24 cellular contexts compared by ENCODE assay signal in genomic region chr14:77085538-77085937, GRCh38. TPM values are rescaled to one million over a fixed set of nuclear protein-coding genes. Genes with fewer than 3 reads are reported as not detected.
DNase-seq lines count a peak whose midpoint lies in the region; ATAC-seq and TF ChIP-seq lines count a peak whose summit lies in the region.
"Had no signal": no experiment of that assay in that cellular context is flagged by ENCODE, and none has a peak within 500 bp of the region (broad histone marks: within the 10 kb centered on the region; RNA-seq: fewer than 3 reads in every experiment).

No MANE protein-coding gene starts in this region.

- H3K27me3 Mint-ChIP-seq in Caco-2 (ENCODE audit: insufficient read depth, unreplicated experiment), result no peaks in the 10 kb centered on the region

- no peaks in the 10 kb centered on the region for H3K36me3 ChIP-seq in Caco-2 (ENCODE audit: control insufficient read depth, insufficient read depth, low read length)
- H3K36me3 ChIP-seq in iPS-20b (ENCODE audit: insufficient read depth, low read depth, low read length), result no peaks in the 10 kb centered on the region
- no peaks in the 10 kb centered on the region for H3K36me3 ChIP-seq in neuronal stem cell (replicated peaks in 1 of 2; ENCODE audit: control insufficient read depth in 2 of 2, insufficient read depth in 2 of 2, low read length in 2 of 2)
- H3K36me3 ChIP-seq in ovary, result no peaks in the 10 kb centered on the region
- H3K36me3 ChIP-seq: brain microvascular endothelial cell, right atrium auricular region had no signal

- H3K14ac ChIP-seq in neuronal stem cell (ENCODE audit: low read length), result no peak overlapping the region

- H2BK120ac ChIP-seq in neuronal stem cell (ENCODE audit: low read depth, low read length), result peak overlapping the region; percentile 88

- intact Hi-C loops in Caco-2 (cut with micrococcal nuclease; ENCODE audit: unreplicated experiment), result no loop called here
- intact Hi-C loops in ovary (cut with DNase I), result no loop called here

- no peak overlapping the region for H2AK5ac ChIP-seq in neuronal stem cell (ENCODE audit: low read depth, low read length)

- H4K8ac ChIP-seq in neuronal stem cell (ENCODE audit: low read depth, low read length), result no peak overlapping the region

- H3K9me3 ChIP-seq in Caco-2 (0 out of 2 replicates have a peak, but pooled peaks cover under 1% of the 10 kb centered on the region), iPS-20b (ENCODE audit: insufficient read depth, low read depth, low read length) (no peaks in the 10 kb centered on the region), neuronal stem cell (replicated peaks in 1 of 2; ENCODE audit: control insufficient read depth in 2 of 2, insufficient read depth in 1 of 2, low read depth in 1 of 2, low read length in 2 of 2) (no peaks in the 10 kb centered on the region), ovary (no peaks in the 10 kb centered on the region)

- H3K4me1 ChIP-seq in Caco-2 (peaks cover 31% of the 10 kb centered on the region), iPS-20b (ENCODE audit: insufficient read depth, low read length) (peaks cover 38% of the 10 kb centered on the region), neuronal stem cell (ENCODE audit: control insufficient read depth in 2 of 2, insufficient read depth in 1 of 2, low read depth in 1 of 2, low read length in 2 of 2) (peaks cover 35 to 38% of the 10 kb centered on the region in 2 donors), ovary (ENCODE audit: insufficient read depth) (no peaks in the 10 kb centered on the region)
- H3K4me1 ChIP-seq: right atrium auricular region had no signal

- peak overlapping the region; percentile 19 for H4K91ac ChIP-seq in neuronal stem cell (ENCODE audit: low read depth, low read length, poor library complexity)

- DNase-seq in Caco-2 (no peak), neuronal stem cell (ENCODE audit: low spot score) (peak; percentile 73), AML-193 (lab: John Stamatoyannopoulos, UW) (no peak), COLO668 (lab: John Stamatoyannopoulos, UW; ENCODE audit: unreplicated experiment) (no peak), ovary (no peak), HuH-7.5 (ENCODE audit: low spot score) (no peak)
- DNase-seq: activated CD4-positive, alpha-beta T cell treated with anti-CD3 and anti-CD28 coated beads, Interleukin-2, amount 50 U/mL, for 4 hours; activated CD8-positive, alpha-beta memory T cell treated with anti-CD3 and anti-CD28 coated beads, Interleukin-2, amount 50 U/mL, for 48 hours; activated effector memory CD4-positive, alpha-beta T cell treated with anti-CD3 and anti-CD28 coated beads, Interleukin-2, amount 50 U/mL, for 16 hours; activated naive CD8-positive, alpha-beta T cell treated with anti-CD3 and anti-CD28 coated beads, Interleukin-2, amount 50 U/mL, for 24 hours; hippocampal formation; KBM-7; midbrain; MV-4-11; NCI-H187; occipital lobe; stimulated activated CD4-positive, alpha-beta T cell treated with anti-CD3 and anti-CD28 coated beads, Interleukin-15, amount 100 ng/mL, for 24 hours had no signal

- H3K27ac ChIP-seq in iPS-20b (ENCODE audit: low read length) (no peak overlapping the region), neuronal stem cell (replicated peaks; ENCODE audit: low read length) (peak overlapping the region; percentile 98), ovary (no peak overlapping the region)
- H3K27ac ChIP-seq: brain microvascular endothelial cell, coronary artery, GM23248, right atrium auricular region had no signal

- POLR2A ChIA-PET in Caco-2 (lab: Charles Lee), result no interaction called here

- H2AFZ ChIP-seq in neuronal stem cell (ENCODE audit: low read length), result peak overlapping the region; percentile 61
- H2AFZ ChIP-seq: GM23248 had no signal

- peak overlapping the region; percentile 91 for H3K18ac ChIP-seq in neuronal stem cell (ENCODE audit: low read length)

- H3K27me3 ChIP-seq in Caco-2 (replicated peaks; ENCODE audit: control insufficient read depth, insufficient read depth, low read length), result no peaks in the 10 kb centered on the region
- no peaks in the 10 kb centered on the region for H3K27me3 ChIP-seq in iPS-20b (ENCODE audit: insufficient read depth, low read length)
- no peaks in the 10 kb centered on the region for H3K27me3 ChIP-seq in neuronal stem cell (ENCODE audit: control insufficient read depth in 3 of 3, insufficient read depth in 3 of 3, low read depth in 1 of 3, low read length in 3 of 3)
- no peaks in the 10 kb centered on the region for H3K27me3 ChIP-seq in ovary
- H3K27me3 ChIP-seq: brain microvascular endothelial cell, right atrium auricular region had no signal

- no peak for TF ChIP-seq POLR2A in ovary (IDR thresholded peaks at IDR 0.05)

- H3K36me3 Mint-ChIP-seq in Caco-2 (ENCODE audit: insufficient read depth, unreplicated experiment), result peaks cover 18% of the 10 kb centered on the region

- no peak overlapping the region for H3K23ac ChIP-seq in neuronal stem cell (ENCODE audit: low read depth, low read length, poor library complexity)

- H3K9ac ChIP-seq in iPS-20b (ENCODE audit: low read depth, low read length) (peak overlapping the region; percentile 38; the same call in 1 of the 2 replicates), neuronal stem cell (ENCODE audit: low read depth, low read length, poor library complexity) (no peak overlapping the region)
- H3K9ac ChIP-seq: GM23248 had no signal

- CTCF ChIA-PET in Caco-2 (lab: Charles Lee), result interaction anchor here (0.6 to 3.8 kb wide), 6 partner anchors 11 to 213 kb away, joined by 3 to 23 read pairs (median 5); no protein-coding TSS in a partner anchor

- peak overlapping the region; percentile 75 for H3K27ac Mint-ChIP-seq in Caco-2 (ENCODE audit: unreplicated experiment)
- H3K27ac Mint-ChIP-seq: activated naive CD8-positive, alpha-beta T cell treated with anti-CD3 and anti-CD28 coated beads, Interleukin-2, amount 50 U/mL, for 24 hours had no signal

- H2BK5ac ChIP-seq in neuronal stem cell (ENCODE audit: low read length), result peak overlapping the region; percentile 63

- no peak overlapping the region for H3K4ac ChIP-seq in neuronal stem cell (ENCODE audit: low read length)

- peak; percentile 38; the same call in 1 of the 3 replicates for ATAC-seq in SK-N-SH treated with all-trans-retinoic acid at 6 μM for 48 hours

- no peaks in the 10 kb centered on the region for H3K79me1 ChIP-seq in neuronal stem cell (ENCODE audit: low read depth, low read length)

- peak overlapping the region; percentile 77 for H2BK12ac ChIP-seq in neuronal stem cell (ENCODE audit: low read length)

- TF ChIP-seq CTCF in Caco-2 (IDR thresholded peaks at IDR 0.05; ENCODE audit: insufficient read depth in 1 of 2, low read depth in 1 of 2, low read length in 1 of 2, severe bottlenecking in 1 of 2, unreplicated experiment in 1 of 2), result no peak
- TF ChIP-seq CTCF in ovary (IDR thresholded peaks at IDR 0.05), result no peak

- H3K4me3 ChIP-seq in Caco-2 (ENCODE audit: low read depth, low read length) (no peak overlapping the region), iPS-20b (ENCODE audit: low read length) (no peak overlapping the region), neuronal stem cell (ENCODE audit: low read length in 2 of 2) (peak overlapping the region in 1 of 2 donors; percentile 45), ovary (no peak overlapping the region)
- H3K4me3 ChIP-seq: coronary artery, GM23248, right atrium auricular region had no signal

- H2BK15ac ChIP-seq in neuronal stem cell (ENCODE audit: low read length), result no peak overlapping the region

- no CpG with 5 or more reads among the region's 4 CpGs for WGBS in neuronal stem cell (ENCODE audit: extremely low coverage in 2 of 2, insufficient read length in 2 of 2, insufficient replicate concordance in 1 of 2), 2 donors
- WGBS in ovary, 3 donors, result 66 to 77% (median 72%) methylated on average over 4 of the region's 4 CpGs

- peaks cover 24% of the 10 kb centered on the region for H3K4me1 Mint-ChIP-seq in Caco-2 (ENCODE audit: low read depth, unreplicated experiment)

- H3K9me3 Mint-ChIP-seq in Caco-2 (ENCODE audit: unreplicated experiment), result peaks cover 10% of the 10 kb centered on the region

- TF ChIP-seq EP300 in ovary (IDR thresholded peaks at IDR 0.05), result no peak

- H3K4me2 ChIP-seq in neuronal stem cell (ENCODE audit: insufficient read depth, low read length, poor library complexity, severe bottlenecking), result peak overlapping the region; percentile 51

- no TSS peak for BruUV-seq in Caco-2 (replicated peaks; lab: Mats Ljungman, UMichigan)

- no peak overlapping the region for H3K4me3 Mint-ChIP-seq in Caco-2 (ENCODE audit: unreplicated experiment)
- H3K4me3 Mint-ChIP-seq: activated naive CD8-positive, alpha-beta T cell treated with anti-CD3 and anti-CD28 coated beads, Interleukin-2, amount 50 U/mL, for 24 hours had no signal

TF ChIP-seq in SK-N-SH treated with all-trans-retinoic acid at 6 μM for 48 hours, 23 proteins besides CTCF, POLR2A, EP300 and RAD21 (continues in another document):
- TF ChIP-seq BACH2 (CRISPR knock-in tag; IDR thresholded peaks at IDR 0.05; ENCODE audit: borderline replicate concordance) (no peak), GLIS3 (CRISPR knock-in tag; IDR thresholded peaks at IDR 0.05) (no peak), TOX (CRISPR knock-in tag; IDR thresholded peaks at IDR 0.05; ENCODE audit: borderline replicate concordance) (no peak), TCF4 (CRISPR knock-in tag; IDR thresholded peaks at IDR 0.05; ENCODE audit: borderline replicate concordance) (no peak)
- TF ChIP-seq, protein P1, sequence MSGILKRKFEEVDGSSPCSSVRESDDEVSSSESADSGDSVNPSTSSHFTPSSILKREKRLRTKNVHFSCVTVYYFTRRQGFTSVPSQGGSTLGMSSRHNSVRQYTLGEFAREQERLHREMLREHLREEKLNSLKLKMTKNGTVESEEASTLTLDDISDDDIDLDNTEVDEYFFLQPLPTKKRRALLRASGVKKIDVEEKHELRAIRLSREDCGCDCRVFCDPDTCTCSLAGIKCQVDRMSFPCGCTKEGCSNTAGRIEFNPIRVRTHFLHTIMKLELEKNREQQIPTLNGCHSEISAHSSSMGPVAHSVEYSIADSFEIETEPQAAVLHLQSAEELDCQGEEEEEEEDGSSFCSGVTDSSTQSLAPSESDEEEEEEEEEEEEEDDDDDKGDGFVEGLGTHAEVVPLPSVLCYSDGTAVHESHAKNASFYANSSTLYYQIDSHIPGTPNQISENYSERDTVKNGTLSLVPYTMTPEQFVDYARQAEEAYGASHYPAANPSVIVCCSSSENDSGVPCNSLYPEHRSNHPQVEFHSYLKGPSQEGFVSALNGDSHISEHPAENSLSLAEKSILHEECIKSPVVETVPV (CRISPR knock-in tag; IDR thresholded peaks at IDR 0.05), result no peak

RNA-seq across cellular contexts. Expression of gene CIPC, which starts 12.5 kb away (rescaled TPM):
- total RNA-seq in Caco-2 (2022), result 12.8 and 15.4 TPM in 2 replicates
- 14.2 TPM for polyA plus RNA-seq in neuronal stem cell (2013, experiment 1 of 2)
- 14.6 TPM for polyA plus RNA-seq in neuronal stem cell (2013, experiment 2 of 2)
- 10 to 100 TPM; 13.7 to 32.4 (median 22.2) TPM for total RNA-seq in ovary
- 10 to 100 TPM in 1 of 2 donors, 1 to 10 TPM in 1; 7.0 to 10.4 TPM for polyA plus RNA-seq in ovary

RNA-seq across cellular contexts. Expression of gene ZDHHC22, which starts 56.1 kb away (rescaled TPM):
- not detected in 2 replicates for total RNA-seq in Caco-2 (2022)
- polyA plus RNA-seq in neuronal stem cell (2013, experiment 1 of 2), result 0.53 TPM
- polyA plus RNA-seq in neuronal stem cell (2013, experiment 2 of 2), result 0.54 TPM
- total RNA-seq in ovary, result not detected
- polyA plus RNA-seq in ovary, result under 1 TPM in 1 of 2 donors, not detected in 1; 0.02 TPM
- total RNA-seq: GM23248; right atrium auricular region; T-helper 1 cell treated with Interleukin-12 subunit alpha and Interleukin-12 subunit beta and Interleukin-4 antibody, amounts not matched to agents 30 ng/mL and 1 ng/mL, for 36 hours had no signal
- polyA plus RNA-seq: GM23248 had no signal

RNA-seq across cellular contexts. Expression of gene IRF2BPL, which starts 57.0 kb away (rescaled TPM):
- total RNA-seq in Caco-2 (2022), result 24.1 and 24.7 TPM in 2 replicates
- 12.3 TPM for polyA plus RNA-seq in neuronal stem cell (2013, experiment 1 of 2)
- 12.4 TPM for polyA plus RNA-seq in neuronal stem cell (2013, experiment 2 of 2)
- total RNA-seq in ovary, result 100 to 1,000 TPM in 2 of 7 donors, 10 to 100 TPM in 5; 52.2 to 126 (median 78.4) TPM
- 10 to 100 TPM; 14.1 to 35.0 TPM for polyA plus RNA-seq in ovary
